ENCODE assay signal across 8 cellular contexts in genomic region chr15:31352911-31353811, GRCh38. TPM values are rescaled to one million over a fixed set of nuclear protein-coding genes. Genes with fewer than 3 reads are reported as not detected.
DNase-seq lines count a peak whose midpoint lies in the region; ATAC-seq and TF ChIP-seq lines count a peak whose summit lies in the region.

No MANE protein-coding gene starts in this region.

- peaks cover 68% of the 10 kb centered on the region for H3K36me3 Mint-ChIP-seq in CD4-positive, alpha-beta T cell (ENCODE audit: low read depth)

- no peaks in the 10 kb centered on the region for H3F3A ChIP-seq in OCI-LY1 (ENCODE audit: insufficient read depth, low read length)

- H3K27me3 ChIP-seq in CD4-positive, alpha-beta T cell (ENCODE audit: control insufficient read depth, insufficient read depth, low read length) = no peaks in the 10 kb centered on the region
- no peaks in the 10 kb centered on the region for H3K27me3 ChIP-seq in OCI-LY1 (ENCODE audit: insufficient read depth, low read length)

- TF ChIP-seq CTCF in CD4-positive, alpha-beta T cell (IDR thresholded peaks at IDR 0.05) = no peak
- TF ChIP-seq CTCF in OCI-LY1 (IDR thresholded peaks at IDR 0.05; ENCODE audit: low read length) = peak; percentile 17; the same call in 1 of the 2 replicates

- H3K4me3 Mint-ChIP-seq in CD4-positive, alpha-beta T cell = peak overlapping the region; percentile 85

- peak overlapping the region; percentile 22 for H3K4me3 ChIP-seq in OCI-LY1 (ENCODE audit: low read depth, low read length, poor library complexity, severe bottlenecking)

- peaks cover 81% of the 10 kb centered on the region for H3K4me1 ChIP-seq in OCI-LY1 (ENCODE audit: insufficient read depth, low read length, severe bottlenecking)

- peak; percentile 57 for ATAC-seq in CD4-positive, alpha-beta T cell (ENCODE audit: poor library complexity)
- ATAC-seq in GM19035 (IDR thresholded peaks at IDR 0.05; ENCODE audit: unreplicated experiment) (peak; percentile 71), HG03139 (IDR thresholded peaks at IDR 0.05; ENCODE audit: unreplicated experiment) (peak; percentile 56)

- DNase-seq in CD4-positive, alpha-beta T cell = peak in 2 of 10 experiments; percentile 48 to 49
- DNase-seq in anterior cingulate cortex (lab: John Stamatoyannopoulos, UW) (peak in 45 of 58 donors; percentile 26 to 85 (median 54)), hippocampal formation (lab: John Stamatoyannopoulos, UW) (peak; percentile 59 to 83), smooth muscle cell of the brain vasculature (ENCODE audit: low read depth, low spot score) (peak; percentile 69), 8988T (no peak)

- H3K79me2 ChIP-seq in OCI-LY1 (ENCODE audit: insufficient read depth, low read length) = peaks cover 82% of the 10 kb centered on the region

- peak overlapping the region; percentile 47; the same call in 1 of the 2 replicates for H3K9ac ChIP-seq in OCI-LY1 (ENCODE audit: low read length)

- H2AFZ ChIP-seq in OCI-LY1 (ENCODE audit: low read length) = no peak overlapping the region

- no peaks in the 10 kb centered on the region for H4K20me1 ChIP-seq in OCI-LY1 (ENCODE audit: insufficient read depth, low read length)

- peak overlapping the region; percentile 57 for H3K4me2 ChIP-seq in OCI-LY1 (ENCODE audit: low read length)

- intact Hi-C loops in CD4-positive, alpha-beta T cell (cut with DNase I, micrococcal nuclease) = loop anchor here in 1 of 2 experiments (1.0 to 5.0 kb wide), 2 partner anchors 8 to 51 kb away; no protein-coding TSS in a partner anchor

- CTCF ChIA-PET in CD4-positive, alpha-beta T cell (lab: Charles Lee) = interaction anchor here (0.7 to 2.3 kb wide), 6 partner anchors 9 to 135 kb away, joined by 3 to 8 read pairs (median 4); partner anchors contain the start of gene KLF13

- H3K36me3 ChIP-seq in OCI-LY1 (ENCODE audit: insufficient read depth, low read length) = peaks cover 16% of the 10 kb centered on the region; the same call in 1 of the 2 replicates

- no peaks in the 10 kb centered on the region for H3K9me2 ChIP-seq in OCI-LY1 (ENCODE audit: low read depth, low read length)

- no peaks in the 10 kb centered on the region for H3K27me3 Mint-ChIP-seq in CD4-positive, alpha-beta T cell

- peaks cover 97% of the 10 kb centered on the region for H3K4me1 Mint-ChIP-seq in CD4-positive, alpha-beta T cell (ENCODE audit: low read depth)

- H3K27ac Mint-ChIP-seq in CD4-positive, alpha-beta T cell = peak overlapping the region; percentile 90

- no peaks in the 10 kb centered on the region for H3K9me3 Mint-ChIP-seq in CD4-positive, alpha-beta T cell

- no peaks in the 10 kb centered on the region for H3K9me3 ChIP-seq in CD4-positive, alpha-beta T cell (ENCODE audit: control insufficient read depth, low read length)
- no peaks in the 10 kb centered on the region for H3K9me3 ChIP-seq in OCI-LY1 (ENCODE audit: low read length)

- H3K27ac ChIP-seq in CD4-positive, alpha-beta T cell (ENCODE audit: low read depth, low read length) = peak overlapping the region; percentile 93
- H3K27ac ChIP-seq in OCI-LY1 (ENCODE audit: low read depth, low read length, poor library complexity, severe bottlenecking) = peak overlapping the region; percentile 84

- POLR2A ChIA-PET in CD4-positive, alpha-beta T cell (lab: Charles Lee) = interaction anchor here (0.9 to 25.4 kb wide), 10 partner anchors 8 to 135 kb away, joined by 3 to 566 read pairs (median 4); partner anchors contain the start of gene KLF13

RNA-seq across cellular contexts. Expression of gene KLF13, which starts 26.5 kb away (rescaled TPM):
- 100 to 1,000 TPM; 284 to 308 TPM for total RNA-seq in CD4-positive, alpha-beta T cell
